In the genomic region with DNA sequence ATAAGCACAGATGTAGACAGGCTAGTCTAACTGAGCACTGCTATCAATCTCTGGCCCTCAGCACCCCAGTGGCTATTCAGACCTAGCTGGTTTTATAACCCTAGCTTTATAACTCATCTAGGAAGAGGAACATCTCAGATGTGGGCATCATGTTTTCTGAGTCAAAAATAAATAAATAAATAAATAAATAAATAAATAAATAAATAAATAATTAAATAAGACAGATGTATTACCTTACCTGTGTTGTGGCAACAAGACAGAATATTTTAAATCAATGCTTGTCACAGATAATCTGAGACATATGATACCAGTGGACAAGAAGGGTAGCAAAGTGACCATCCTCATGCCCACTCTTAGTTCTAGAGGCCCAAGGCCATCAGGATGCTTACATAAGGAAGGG, we compare ENCODE assay signal across 29 cellular contexts. TPM values are rescaled to one million over a fixed set of nuclear protein-coding genes. Genes with fewer than 3 reads are reported as not detected.
"Had no signal": no experiment of that assay in that cellular context is flagged by ENCODE, and none has a peak within 500 bp of the region (broad histone marks: within the 10 kb centered on the region; RNA-seq: fewer than 3 reads in every experiment).

No MANE protein-coding gene starts in this region.

- H3K4me1 ChIP-seq: suprapubic skin, testis, tibial artery, tibial nerve, transverse colon, uterus, vagina had no signal

- DNase-seq: stimulated activated CD4-positive, alpha-beta T cell treated with anti-CD3 and anti-CD28 coated beads, Interleukin-2, amount 100 ng/mL, for 48 hours; stimulated activated CD4-positive, alpha-beta T cell treated with anti-CD3 and anti-CD28 coated beads, Interleukin-4, amount 100 ng/mL, for 1 hour; stimulated activated CD4-positive, alpha-beta T cell treated with anti-CD3 and anti-CD28 coated beads, Interleukin-4, amount 100 ng/mL, for 24 hours; stimulated activated CD4-positive, alpha-beta T cell treated with anti-CD3 and anti-CD28 coated beads, Interleukin-4, amount 100 ng/mL, for 4 hours; stimulated activated CD8-positive, alpha-beta memory T cell treated with anti-CD3 and anti-CD28 coated beads, Interleukin-4, amount 100 ng/mL, for 48 hours; stimulated activated naive B cell treated with anti-CD40 and anti-IgM and Interleukin-4, amounts not matched to agents 10 μg/mL and 1 μg/mL and 100 μg/mL, for 72 hours; stimulated activated naive CD4-positive, alpha-beta T cell; stimulated activated naive CD4-positive, alpha-beta T cell treated with Interleukin-2 at 50 U/mL for 16 hours; stimulated activated naive CD8-positive, alpha-beta T cell treated with anti-CD3 and anti-CD28 coated beads, Interleukin-15, amount 100 ng/mL, for 72 hours; stimulated activated naive CD8-positive, alpha-beta T cell treated with anti-CD3 and anti-CD28 coated beads, Interleukin-15, Interleukin-2, amounts not matched to agents 100 U/mL and 50 U/mL, for 24 hours; stomach; substantia nigra; testis; thyroid gland; tibial artery; transverse colon; trophoblast cell; upper lobe of left lung; upper lobe of right lung; uterus had no signal

- FAIRE-seq: urothelium cell line had no signal

- H3K36me3 ChIP-seq: stomach, suprapubic skin, thoracic aorta, thyroid gland, tibial artery, tibial nerve, transverse colon, upper lobe of left lung, upper lobe of right lung, uterus, vagina had no signal

- H3K27me3 ChIP-seq: stomach, suprapubic skin, testis, thyroid gland, tibial artery, tibial nerve, transverse colon, upper lobe of left lung, upper lobe of right lung, uterus, vagina had no signal

- H3K27ac ChIP-seq: stomach, suprapubic skin, testis, thoracic aorta, thyroid gland, tibial artery, tibial nerve, transverse colon, upper lobe of left lung, upper lobe of right lung, uterus, vagina had no signal

- H3K4me3 ChIP-seq: stomach, suprapubic skin, testis, thoracic aorta, thyroid gland, tibial artery, tibial nerve, transverse colon, upper lobe of left lung, upper lobe of right lung, uterus, vagina had no signal

- H3K9me3 ChIP-seq: stomach, suprapubic skin, testis, thoracic aorta, thyroid gland, tibial artery, tibial nerve, transverse colon, upper lobe of left lung, upper lobe of right lung, uterus, vagina had no signal

- ATAC-seq: stimulated activated effector memory CD8-positive, alpha-beta T cell treated with anti-CD3 and anti-CD28 coated beads, Interleukin-12 subunit alpha, Interleukin-12 subunit beta, amount 100 ng/mL, for 72 hours; stimulated activated memory B cell treated with anti-CD40 and anti-IgM and Interleukin-4, amounts not matched to agents 10 μg/mL and 1 μg/mL and 100 μg/mL, for 72 hours; stimulated activated naive B cell treated with anti-CD40 and anti-IgM and Interleukin-4, amounts not matched to agents 10 μg/mL and 1 μg/mL and 100 μg/mL, for 72 hours; stimulated activated naive CD8-positive, alpha-beta T cell treated with anti-CD3 and anti-CD28 coated beads, Interleukin-15, amount 100 ng/mL, for 72 hours; stimulated activated naive CD8-positive, alpha-beta T cell treated with anti-CD3 and anti-CD28 coated beads, Interleukin-15, Interleukin-2, amounts not matched to agents 100 U/mL and 50 U/mL, for 24 hours; upper lobe of right lung had no signal

RNA-seq across cellular contexts. Expression of gene EFHB, which starts 52.2 kb away (rescaled TPM):
- total RNA-seq: stomach, ureter, urinary bladder had no signal
